8 cellular contexts compared by ENCODE assay signal in genomic region chr1:167219646-167220536, GRCh38. TPM values are rescaled to one million over a fixed set of nuclear protein-coding genes. Genes with fewer than 3 reads are reported as not detected.
DNase-seq lines count a peak whose midpoint lies in the region; ATAC-seq lines count a peak whose summit lies in the region.

No MANE protein-coding gene starts in this region.

- H3K27ac ChIP-seq in cingulate gyrus (ENCODE audit: low read depth, low read length): peak overlapping the region; percentile 65

- peak; percentile 74 to 76 for DNase-seq in AML-193 (lab: John Stamatoyannopoulos, UW)
- DNase-seq in GM19238 (ENCODE audit: insufficient read length, low spot score): peak; percentile 48
- DNase-seq in NCI-H460 (ENCODE audit: extremely low read depth, low read depth): peak; percentile 79
- peak; percentile 81 for DNase-seq in activated CD4-positive, alpha-beta T cell treated with anti-CD3 and anti-CD28 coated beads for 1 hour
- DNase-seq in kidney glomerular epithelial cell (lab: John Stamatoyannopoulos, UW): peak; percentile 74
- peak; percentile 74 to 90 (median 81) for DNase-seq in stimulated activated CD4-positive, alpha-beta T cell treated with anti-CD3 and anti-CD28 coated beads, Interleukin-1b, Interleukin-23, amount 100 ng/mL, for 24 hours (ENCODE audit: low read depth in 4 of 4, low spot score in 1 of 4)

- ATAC-seq in HG03432 (IDR thresholded peaks at IDR 0.05; ENCODE audit: unreplicated experiment): peak; percentile 44

RNA-seq across cellular contexts. Expression of gene POU2F1, which starts 0.8 kb away (rescaled TPM):
- total RNA-seq in NCI-H460 (2014; rRNA removed; shearing (Covaris generic)): 11.5 and 12.3 TPM in 2 replicates
- 8.7 and 9.6 TPM in 2 replicates for polyA plus RNA-seq in NCI-H460 (2014; cell fraction: nucleus; rRNA removed)

Comparison
In these comparisons a context has a peak if more than half of its experiments do, and no peak if none do; other contexts are left out.
1. Peak in every context shown above with its lines: DNase-seq, ATAC-seq and H3K27ac ChIP-seq.